8 cellular contexts compared by ENCODE assay signal in genomic region chr1:8817413-8818324, GRCh38. TPM values are rescaled to one million over a fixed set of nuclear protein-coding genes. Genes with fewer than 3 reads are reported as not detected.
A peak's percentile ranks its signal among the peaks of the same experiment; 100 is the strongest.
DNase-seq lines count a peak whose midpoint lies in the region; ATAC-seq and TF ChIP-seq lines count a peak whose summit lies in the region.

TSS of gene RERE (minus strand) at chr1:8817640.

- no peaks in the 10 kb centered on the region for H3K27me3 ChIP-seq in layer of hippocampus (ENCODE audit: control insufficient read depth, insufficient read depth, low read length)

- H3K9me3 Mint-ChIP-seq in chondrocyte (ENCODE audit: low read depth) = no peaks in the 10 kb centered on the region

- ATAC-seq in HG03378 (IDR thresholded peaks at IDR 0.05; ENCODE audit: unreplicated experiment) = peak; percentile 76

- peaks cover 62% of the 10 kb centered on the region for H3K4me1 Mint-ChIP-seq in chondrocyte (ENCODE audit: low read depth)

- TF ChIP-seq CTCF in chondrocyte (IDR thresholded peaks at IDR 0.05) = peak; percentile 37

- H3K4me3 Mint-ChIP-seq in chondrocyte (ENCODE audit: unreplicated experiment) = peak within 1 kb of the TSS; percentile 93

- DNase-seq in Ammon's horn (ENCODE audit: low spot score) = peak; percentile 96
- DNase-seq in NCI-H524 (lab: John Stamatoyannopoulos, UW) = peak; percentile 76 to 92
- peak; percentile 92 to 94 for DNase-seq in activated CD4-positive, alpha-beta T cell treated with anti-CD3 and anti-CD28 coated beads for 24 hours (ENCODE audit: low read depth in 2 of 2)
- DNase-seq in chondrocyte (ENCODE audit: low spot score) = peak; percentile 96
- peak; percentile 87 to 95 (median 94) for DNase-seq in stimulated activated CD4-positive, alpha-beta T cell treated with anti-CD3 and anti-CD28 coated beads, Interleukin-1b, Interleukin-23, amount 100 ng/mL, for 24 hours (ENCODE audit: low read depth in 4 of 4, low spot score in 1 of 4)

- H3K27ac ChIP-seq in layer of hippocampus (ENCODE audit: low read depth, low read length) = peak within 1 kb of the TSS; percentile 94

- H3K36me3 Mint-ChIP-seq in chondrocyte (ENCODE audit: low read depth) = no peaks in the 10 kb centered on the region

- H3K27ac Mint-ChIP-seq in chondrocyte (ENCODE audit: unreplicated experiment) = peak within 1 kb of the TSS; percentile 97

- no peaks in the 10 kb centered on the region for H3K27me3 Mint-ChIP-seq in chondrocyte (ENCODE audit: low read depth)

- peak; percentile 95 for TF ChIP-seq POLR2A in GM19099 (IDR thresholded peaks at IDR 0.05; ENCODE audit: extremely low read depth, insufficient read length, low read depth)

RNA-seq across cellular contexts. Expression of gene RERE, which starts in this region (rescaled TPM):
- total RNA-seq in chondrocyte = 64.9 to 83.8 TPM (median 65.8 TPM) in 3 replicates

Comparison
In these comparisons a context has a peak if more than half of its experiments do, and no peak if none do; other contexts are left out.
1. Peak in every context shown above with its lines: DNase-seq, ATAC-seq and H3K27ac ChIP-seq.